In genomic region chr16:89686520-89687091, GRCh38 we compare ENCODE assay signal across 8 cellular contexts. TPM values are rescaled to one million over a fixed set of nuclear protein-coding genes. Genes with fewer than 3 reads are reported as not detected.
DNase-seq lines count a peak whose midpoint lies in the region; ATAC-seq, FAIRE-seq and TF ChIP-seq lines count a peak whose summit lies in the region.

A gene with protein sequence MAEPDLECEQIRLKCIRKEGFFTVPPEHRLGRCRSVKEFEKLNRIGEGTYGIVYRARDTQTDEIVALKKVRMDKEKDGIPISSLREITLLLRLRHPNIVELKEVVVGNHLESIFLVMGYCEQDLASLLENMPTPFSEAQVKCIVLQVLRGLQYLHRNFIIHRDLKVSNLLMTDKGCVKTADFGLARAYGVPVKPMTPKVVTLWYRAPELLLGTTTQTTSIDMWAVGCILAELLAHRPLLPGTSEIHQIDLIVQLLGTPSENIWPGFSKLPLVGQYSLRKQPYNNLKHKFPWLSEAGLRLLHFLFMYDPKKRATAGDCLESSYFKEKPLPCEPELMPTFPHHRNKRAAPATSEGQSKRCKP (plus strand): TSS chr16:89686689. CDS start chr16:89686711, 22 bp downstream.

- peaks cover 16% of the 10 kb centered on the region for H3K36me3 ChIP-seq in bronchial epithelial cell (ENCODE audit: control insufficient read depth, insufficient read depth, low read length)

- POLR2A ChIA-PET in WTC11 (lab: Charles Lee): interaction anchor here (0.7 to 1.5 kb wide), 5 partner anchors 8 to 186 kb away, joined by 3 to 11 read pairs (median 3); no protein-coding TSS in a partner anchor

- H3K9me3 Mint-ChIP-seq in WTC11 (peaks cover 38% of the 10 kb centered on the region), immature natural killer cell (no peaks in the 10 kb centered on the region)

- H3K27ac Mint-ChIP-seq in WTC11 (peak within 1 kb of the TSS; percentile 87; the same call in 1 of the 2 replicates), immature natural killer cell (peak within 1 kb of the TSS; percentile 77 to 92 (median 88))

- CTCF ChIA-PET in WTC11 (lab: Charles Lee): interaction anchor here (1.0 to 1.8 kb wide), 5 partner anchors 14 to 129 kb away, joined by 3 to 19 read pairs (median 6); partner anchors contain the start of gene SPATA2L

- H3K27me3 Mint-ChIP-seq in WTC11 (ENCODE audit: low read depth) (peaks cover 5% of the 10 kb centered on the region), immature natural killer cell (ENCODE audit: low read depth in 3 of 3) (peaks cover 2 to 11% (median 2%) of the 10 kb centered on the region in 3 donors)

- H3K27me3 ChIP-seq in bronchial epithelial cell (ENCODE audit: control insufficient read depth, insufficient read depth, low read length): no peaks in the 10 kb centered on the region

- TF ChIP-seq POLR2A in GM18526 (IDR thresholded peaks at IDR 0.05; ENCODE audit: extremely low read depth, insufficient read length): peak; percentile 95

- H3K36me3 Mint-ChIP-seq in WTC11: peaks cover 56% of the 10 kb centered on the region
- peaks cover 0 to 8% (median 5%) of the 10 kb centered on the region in 3 donors for H3K36me3 Mint-ChIP-seq in immature natural killer cell

- H3K4me1 Mint-ChIP-seq in WTC11 (peaks cover 7% of the 10 kb centered on the region), immature natural killer cell (peaks cover 9 to 25% of the 10 kb centered on the region in 2 donors)

- peak within 1 kb of the TSS; percentile 88 for H3K4me3 ChIP-seq in bronchial epithelial cell (ENCODE audit: low read depth, low read length)

- FAIRE-seq in bronchial epithelial cell (lab: Jason Lieb, UNC): no peak

- DNase-seq in A172 (ENCODE audit: low spot score) (peak; percentile 77), NCI-H2196 (lab: John Stamatoyannopoulos, UW; ENCODE audit: unreplicated experiment) (peak; percentile 85), WTC11 (ENCODE audit: low spot score) (peak; percentile 94), bronchial epithelial cell (ENCODE audit: low read depth) (peak; percentile 72), immature natural killer cell (peak; percentile 89 to 91 (median 90)), smooth muscle cell of the brain vasculature (ENCODE audit: low read depth, low spot score) (peak; percentile 81)

- H3K4me3 Mint-ChIP-seq in WTC11 (peak within 1 kb of the TSS; percentile 85), immature natural killer cell (peak within 1 kb of the TSS; percentile 90 to 95 (median 92))

- ATAC-seq in HG03064 (IDR thresholded peaks at IDR 0.05; ENCODE audit: low read depth, unreplicated experiment) (peak; percentile 79), WTC11 (peak; percentile 86)

- TF ChIP-seq CTCF in WTC11 (IDR thresholded peaks at IDR 0.05) (no peak), bronchial epithelial cell (IDR thresholded peaks at IDR 0.05; ENCODE audit: insufficient read depth, low read length, severe bottlenecking) (no peak)

TF ChIP-seq in WTC11, 78 proteins besides CTCF, POLR2A, EP300 and RAD21 (continues in another document):
- TF ChIP-seq TP53 (CRISPR knock-in tag; IDR thresholded peaks at IDR 0.05) (0 out of 2 replicates have a peak, but pooled peaks have one; percentile 36), ZNF281 (CRISPR knock-in tag; IDR thresholded peaks at IDR 0.05) (peak; percentile 77; the same call in 1 of the 2 replicates), ZNF512 (CRISPR knock-in tag; IDR thresholded peaks at IDR 0.05; ENCODE audit: borderline replicate concordance) (no peak), NFE2L1 (CRISPR knock-in tag; IDR thresholded peaks at IDR 0.05) (peak; percentile 40; the same call in 1 of the 2 replicates), ZNF416 (CRISPR knock-in tag; IDR thresholded peaks at IDR 0.05) (peak; percentile 71; the same call in 1 of the 2 replicates)
- TF ChIP-seq, protein P1, sequence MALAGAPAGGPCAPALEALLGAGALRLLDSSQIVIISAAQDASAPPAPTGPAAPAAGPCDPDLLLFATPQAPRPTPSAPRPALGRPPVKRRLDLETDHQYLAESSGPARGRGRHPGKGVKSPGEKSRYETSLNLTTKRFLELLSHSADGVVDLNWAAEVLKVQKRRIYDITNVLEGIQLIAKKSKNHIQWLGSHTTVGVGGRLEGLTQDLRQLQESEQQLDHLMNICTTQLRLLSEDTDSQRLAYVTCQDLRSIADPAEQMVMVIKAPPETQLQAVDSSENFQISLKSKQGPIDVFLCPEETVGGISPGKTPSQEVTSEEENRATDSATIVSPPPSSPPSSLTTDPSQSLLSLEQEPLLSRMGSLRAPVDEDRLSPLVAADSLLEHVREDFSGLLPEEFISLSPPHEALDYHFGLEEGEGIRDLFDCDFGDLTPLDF (CRISPR knock-in tag; IDR thresholded peaks at IDR 0.05): peak; percentile 33; the same call in 1 of the 2 replicates
- TF ChIP-seq, protein P2, sequence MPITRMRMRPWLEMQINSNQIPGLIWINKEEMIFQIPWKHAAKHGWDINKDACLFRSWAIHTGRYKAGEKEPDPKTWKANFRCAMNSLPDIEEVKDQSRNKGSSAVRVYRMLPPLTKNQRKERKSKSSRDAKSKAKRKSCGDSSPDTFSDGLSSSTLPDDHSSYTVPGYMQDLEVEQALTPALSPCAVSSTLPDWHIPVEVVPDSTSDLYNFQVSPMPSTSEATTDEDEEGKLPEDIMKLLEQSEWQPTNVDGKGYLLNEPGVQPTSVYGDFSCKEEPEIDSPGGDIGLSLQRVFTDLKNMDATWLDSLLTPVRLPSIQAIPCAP (CRISPR knock-in tag; IDR thresholded peaks at IDR 0.05): peak; percentile 77; the same call in 1 of the 2 replicates
- TF ChIP-seq, protein P3, sequence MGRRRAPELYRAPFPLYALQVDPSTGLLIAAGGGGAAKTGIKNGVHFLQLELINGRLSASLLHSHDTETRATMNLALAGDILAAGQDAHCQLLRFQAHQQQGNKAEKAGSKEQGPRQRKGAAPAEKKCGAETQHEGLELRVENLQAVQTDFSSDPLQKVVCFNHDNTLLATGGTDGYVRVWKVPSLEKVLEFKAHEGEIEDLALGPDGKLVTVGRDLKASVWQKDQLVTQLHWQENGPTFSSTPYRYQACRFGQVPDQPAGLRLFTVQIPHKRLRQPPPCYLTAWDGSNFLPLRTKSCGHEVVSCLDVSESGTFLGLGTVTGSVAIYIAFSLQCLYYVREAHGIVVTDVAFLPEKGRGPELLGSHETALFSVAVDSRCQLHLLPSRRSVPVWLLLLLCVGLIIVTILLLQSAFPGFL (CRISPR knock-in tag; IDR thresholded peaks at IDR 0.05; ENCODE audit: borderline replicate concordance): no peak

RNA-seq across cellular contexts. Expression of the gene that starts here (rescaled TPM):
- total RNA-seq in A172 (2014; rRNA removed; shearing (Covaris generic)): 31.1 and 46.6 TPM in 2 replicates
- total RNA-seq in WTC11 (2021) (79.8 to 102 TPM (median 81.6 TPM) in 3 replicates), bronchial epithelial cell (30.5 and 280 TPM in 2 replicates)
- 10 to 100 TPM; 28.0 to 42.7 (median 35.2) TPM for polyA plus RNA-seq in immature natural killer cell

Comparison
In these comparisons a context has a peak if more than half of its experiments do, and no peak if none do; other contexts are left out.
1. Peak in every context shown above with its lines: DNase-seq, ATAC-seq and H3K4me3 ChIP-seq.